ENCODE assay signal across 16 cellular contexts in genomic region chr1:85460555-85461088, GRCh38. TPM values are rescaled to one million over a fixed set of nuclear protein-coding genes. Genes with fewer than 3 reads are reported as not detected.
DNase-seq lines count a peak whose midpoint lies in the region; ATAC-seq and TF ChIP-seq lines count a peak whose summit lies in the region.
"Had no signal": no experiment of that assay in that cellular context is flagged by ENCODE, and none has a peak within 500 bp of the region (broad histone marks: within the 10 kb centered on the region; RNA-seq: fewer than 3 reads in every experiment).

No MANE protein-coding gene starts in this region.

- H3K4me3 Mint-ChIP-seq in stimulated activated effector memory CD8-positive, alpha-beta T cell treated with anti-CD3 and anti-CD28 coated beads, Interleukin-12 subunit alpha, Interleukin-12 subunit beta, amount 100 ng/mL, for 72 hours: no peak overlapping the region
- H3K4me3 Mint-ChIP-seq: activated CD8-positive, alpha-beta memory T cell treated with anti-CD3 and anti-CD28 coated beads, Interleukin-2, amount 10 ng/mL, durations not matched to agents 7 days and 5 days; CD14-positive monocyte; natural killer cell treated with Interleukin-12 subunit alpha and Interleukin-12 subunit beta and Interleukin-15 and Interleukin-18, amount 100 ng/mL, for 72 hours had no signal

- no peak for TF ChIP-seq POLR2A in transverse colon (IDR thresholded peaks at IDR 0.05)

- H3K4me1 Mint-ChIP-seq in stimulated activated effector memory CD8-positive, alpha-beta T cell treated with anti-CD3 and anti-CD28 coated beads, Interleukin-12 subunit alpha, Interleukin-12 subunit beta, amount 100 ng/mL, for 72 hours: no peaks in the 10 kb centered on the region

- no peak for TF ChIP-seq EP300 in transverse colon (IDR thresholded peaks at IDR 0.05; ENCODE audit: low read depth)

- H3K9me3 Mint-ChIP-seq in stimulated activated effector memory CD8-positive, alpha-beta T cell treated with anti-CD3 and anti-CD28 coated beads, Interleukin-12 subunit alpha, Interleukin-12 subunit beta, amount 100 ng/mL, for 72 hours: no peaks in the 10 kb centered on the region
- H3K9me3 Mint-ChIP-seq: natural killer cell treated with Interleukin-12 subunit alpha and Interleukin-12 subunit beta and Interleukin-15 and Interleukin-18, amount 100 ng/mL, for 72 hours had no signal

- no peak for TF ChIP-seq CTCF in LNCaP clone FGC (IDR thresholded peaks at IDR 0.05; ENCODE audit: control insufficient read depth, extremely low read depth, insufficient read depth)
- TF ChIP-seq CTCF in transverse colon (IDR thresholded peaks at IDR 0.05): no peak

- H3K27me3 ChIP-seq in SJSA1 (replicated peaks): no peaks in the 10 kb centered on the region
- no peaks in the 10 kb centered on the region for H3K27me3 ChIP-seq in transverse colon
- H3K27me3 ChIP-seq: vagina had no signal

- in situ Hi-C loops in transverse colon (cut with MboI; ENCODE audit: low pct_ligation_motif_present in 1 of 4, low pct_unique_long_range_greater_than_20kb in 1 of 4, low sequenced_read_pairs in 3 of 4): no loop called here

- WGBS in transverse colon (ENCODE audit: low coverage in 1 of 2), 2 donors: 27 to 63% methylated on average over 2 of the region's 2 CpGs

- ATAC-seq in left lobe of liver (peak; percentile 44), GM18868 (IDR thresholded peaks at IDR 0.05; ENCODE audit: unreplicated experiment) (no peak), GM21529 (IDR thresholded peaks at IDR 0.05; ENCODE audit: unreplicated experiment) (no peak)
- no peak for ATAC-seq in stimulated activated effector memory CD8-positive, alpha-beta T cell treated with anti-CD3 and anti-CD28 coated beads, Interleukin-12 subunit alpha, Interleukin-12 subunit beta, amount 100 ng/mL, for 72 hours
- ATAC-seq: activated CD8-positive, alpha-beta memory T cell treated with anti-CD3 and anti-CD28 coated beads, Interleukin-2, amount 10 ng/mL, durations not matched to agents 7 days and 5 days; natural killer cell treated with Interleukin-12 subunit alpha and Interleukin-12 subunit beta and Interleukin-15 and Interleukin-18, amount 100 ng/mL, for 72 hours; sciatic nerve had no signal

- H3K36me3 ChIP-seq in SJSA1 (peaks cover 25% of the 10 kb centered on the region), transverse colon (no peaks in the 10 kb centered on the region)
- H3K36me3 ChIP-seq: vagina had no signal

- no peaks in the 10 kb centered on the region; the same call in 1 of the 2 replicates for H3K9me3 ChIP-seq in SJSA1 (replicated peaks)
- no peaks in the 10 kb centered on the region for H3K9me3 ChIP-seq in transverse colon
- H3K9me3 ChIP-seq: vagina had no signal

- DNase-seq in LNCaP clone FGC (ENCODE audit: low read depth) (peak; percentile 71), SJSA1 (ENCODE audit: low read depth in 1 of 2, low spot score in 2 of 2) (no peak), left lobe of liver (ENCODE audit: low spot score) (peak; percentile 56), transverse colon (peak; percentile 70)
- DNase-seq in stimulated activated effector memory CD8-positive, alpha-beta T cell treated with anti-CD3 and anti-CD28 coated beads, Interleukin-12 subunit alpha, Interleukin-12 subunit beta, amount 100 ng/mL, for 72 hours (ENCODE audit: low spot score in 2 of 2): no peak
- DNase-seq: activated CD8-positive, alpha-beta memory T cell treated with anti-CD3 and anti-CD28 coated beads, Interleukin-2, amount 10 ng/mL, durations not matched to agents 7 days and 5 days; activated naive CD4-positive, alpha-beta T cell treated with anti-CD3 and anti-CD28 coated beads, Interleukin-2, amount 50 U/mL, for 16 hours; KBM-7; NCI-H2029 treated with DMSO at 0.1 percent for 48 hours; stimulated activated CD4-positive, alpha-beta T cell treated with anti-CD3 and anti-CD28 coated beads, Interleukin-4, amount 100 ng/mL, for 24 hours had no signal

- H3K36me3 Mint-ChIP-seq in stimulated activated effector memory CD8-positive, alpha-beta T cell treated with anti-CD3 and anti-CD28 coated beads, Interleukin-12 subunit alpha, Interleukin-12 subunit beta, amount 100 ng/mL, for 72 hours: no peaks in the 10 kb centered on the region
- H3K36me3 Mint-ChIP-seq: activated CD8-positive, alpha-beta memory T cell treated with anti-CD3 and anti-CD28 coated beads, Interleukin-2, amount 10 ng/mL, durations not matched to agents 7 days and 5 days; natural killer cell treated with Interleukin-12 subunit alpha and Interleukin-12 subunit beta and Interleukin-15 and Interleukin-18, amount 100 ng/mL, for 72 hours had no signal

- no peak overlapping the region for H3K27ac Mint-ChIP-seq in stimulated activated effector memory CD8-positive, alpha-beta T cell treated with anti-CD3 and anti-CD28 coated beads, Interleukin-12 subunit alpha, Interleukin-12 subunit beta, amount 100 ng/mL, for 72 hours
- H3K27ac Mint-ChIP-seq: activated CD8-positive, alpha-beta memory T cell treated with anti-CD3 and anti-CD28 coated beads, Interleukin-2, amount 10 ng/mL, durations not matched to agents 7 days and 5 days; CD14-positive monocyte; natural killer cell treated with Interleukin-12 subunit alpha and Interleukin-12 subunit beta and Interleukin-15 and Interleukin-18, amount 100 ng/mL, for 72 hours had no signal

- H3K4me1 ChIP-seq in SJSA1 (replicated peaks): peaks cover 47% of the 10 kb centered on the region
- H3K4me1 ChIP-seq in transverse colon: peaks cover 27 to 57% (median 43%) of the 10 kb centered on the region in 4 donors

- H3K4me3 ChIP-seq in LNCaP clone FGC (ENCODE audit: low read depth, low read length) (peak overlapping the region; percentile 22; the same call in 1 of the 2 replicates), SJSA1 (no peak overlapping the region), transverse colon (peak overlapping the region in 1 of 4 donors; percentile 11)
- H3K4me3 ChIP-seq: vagina had no signal

- intact Hi-C loops in transverse colon (cut with DNase I; ENCODE audit: low total_unique reads): no loop called here

- peak overlapping the region; percentile 55 for H3K27ac ChIP-seq in SJSA1
- peak overlapping the region; percentile 55 to 77 (median 74) for H3K27ac ChIP-seq in transverse colon
- H3K27ac ChIP-seq: vagina had no signal

RNA-seq across cellular contexts. Expression of gene DDAH1, which starts 4.3 kb away (rescaled TPM):
- 97.5 and 108 TPM in 2 replicates for total RNA-seq in SJSA1 (2014; rRNA removed; shearing (Covaris generic))
- 70.6 TPM for total RNA-seq in left lobe of liver
- total RNA-seq in transverse colon: 10 to 100 TPM; 22.4 to 69.4 (median 48.3) TPM
- total RNA-seq: activated CD8-positive, alpha-beta memory T cell treated with anti-CD3 and anti-CD28 coated beads, Interleukin-2, amount 10 ng/mL, durations not matched to agents 7 days and 5 days; natural killer cell treated with Interleukin-12 subunit alpha and Interleukin-12 subunit beta and Interleukin-15 and Interleukin-18, amount 100 ng/mL, for 72 hours had no signal

Comparison
In these comparisons a context has a peak if more than half of its experiments do, and no peak if none do; other contexts are left out.
1. DNase-seq: peak in LNCaP clone FGC (single experiment), left lobe of liver (single experiment) and transverse colon (single experiment); none in SJSA1 (0 of 2) and stimulated activated effector memory CD8-positive, alpha-beta T cell treated with anti-CD3 and anti-CD28 coated beads, Interleukin-12 subunit alpha, Interleukin-12 subunit beta, amount 100 ng/mL, for 72 hours (0 of 2).